Comparison of ENCODE assay signal across 8 cellular contexts in genomic region chr16:11742041-11742535, GRCh38. TPM values are rescaled to one million over a fixed set of nuclear protein-coding genes. Genes with fewer than 3 reads are reported as not detected.
A peak's percentile ranks its signal among the peaks of the same experiment; 100 is the strongest.
DNase-seq lines count a peak whose midpoint lies in the region; ATAC-seq and TF ChIP-seq lines count a peak whose summit lies in the region.

No MANE protein-coding gene starts in this region.

- no peaks in the 10 kb centered on the region for H3K27me3 Mint-ChIP-seq in T-helper 2 cell treated with Interferon-gamma antibody and Interleukin-4, amounts not matched to agents 5 μg/mL and 100 μg/mL, for 36 hours (ENCODE audit: low read depth)
- H3K27me3 Mint-ChIP-seq in central memory CD8-positive, alpha-beta T cell, result no peaks in the 10 kb centered on the region
- H3K27me3 Mint-ChIP-seq in stimulated activated naive B cell treated with anti-CD40 and anti-IgM and Interleukin-4, amounts not matched to agents 10 μg/mL and 1 μg/mL and 100 μg/mL, for 72 hours, result no peaks in the 10 kb centered on the region

- CTCF ChIA-PET in AG04449 (lab: Yijun Ruan, JAX), result interaction anchor here (0.9 to 4.1 kb wide), 5 partner anchors 18 to 345 kb away, joined by 3 to 24 read pairs (median 4); partner anchors contain the start of gene ZC3H7A

- POLR2A ChIA-PET in AG04449 (lab: Yijun Ruan, JAX), result interaction anchor here (0.8 to 2.0 kb wide), 5 partner anchors 18 to 145 kb away, joined by 3 to 23 read pairs (median 3); partner anchors contain the start of gene ZC3H7A

- no peaks in the 10 kb centered on the region for H3K9me3 ChIP-seq in lower lobe of right lung

- peaks cover 18% of the 10 kb centered on the region for H3K36me3 ChIP-seq in lower lobe of right lung

- intact Hi-C loops in lower lobe of right lung (cut with DNase I), result no loop called here

- H3K4me3 ChIP-seq in AG04449 (ENCODE audit: low read depth, low read length), result peak overlapping the region; percentile 85
- H3K4me3 ChIP-seq in lower lobe of right lung, result peak overlapping the region; percentile 93

- H3K4me3 Mint-ChIP-seq in T-helper 2 cell treated with Interferon-gamma antibody and Interleukin-4, amounts not matched to agents 5 μg/mL and 100 μg/mL, for 36 hours, result peak overlapping the region; percentile 98
- H3K4me3 Mint-ChIP-seq in central memory CD8-positive, alpha-beta T cell, result peak overlapping the region; percentile 98
- H3K4me3 Mint-ChIP-seq in stimulated activated naive B cell treated with anti-CD40 and anti-IgM and Interleukin-4, amounts not matched to agents 10 μg/mL and 1 μg/mL and 100 μg/mL, for 72 hours, result peak overlapping the region; percentile 95 to 98

- H3K27me3 ChIP-seq in lower lobe of right lung (ENCODE audit: low read depth), result no peaks in the 10 kb centered on the region

- H3K9me3 Mint-ChIP-seq in T-helper 2 cell treated with Interferon-gamma antibody and Interleukin-4, amounts not matched to agents 5 μg/mL and 100 μg/mL, for 36 hours, result no peaks in the 10 kb centered on the region
- no peaks in the 10 kb centered on the region for H3K9me3 Mint-ChIP-seq in central memory CD8-positive, alpha-beta T cell
- no peaks in the 10 kb centered on the region for H3K9me3 Mint-ChIP-seq in stimulated activated naive B cell treated with anti-CD40 and anti-IgM and Interleukin-4, amounts not matched to agents 10 μg/mL and 1 μg/mL and 100 μg/mL, for 72 hours

- peaks cover 49% of the 10 kb centered on the region for H3K4me1 Mint-ChIP-seq in T-helper 2 cell treated with Interferon-gamma antibody and Interleukin-4, amounts not matched to agents 5 μg/mL and 100 μg/mL, for 36 hours (ENCODE audit: low read depth)
- peaks cover 55% of the 10 kb centered on the region for H3K4me1 Mint-ChIP-seq in central memory CD8-positive, alpha-beta T cell
- H3K4me1 Mint-ChIP-seq in stimulated activated naive B cell treated with anti-CD40 and anti-IgM and Interleukin-4, amounts not matched to agents 10 μg/mL and 1 μg/mL and 100 μg/mL, for 72 hours, result peaks cover 34 to 64% of the 10 kb centered on the region in 2 donors

- H3K36me3 Mint-ChIP-seq in T-helper 2 cell treated with Interferon-gamma antibody and Interleukin-4, amounts not matched to agents 5 μg/mL and 100 μg/mL, for 36 hours (ENCODE audit: low read depth), result peaks cover 34% of the 10 kb centered on the region
- peaks cover 29% of the 10 kb centered on the region for H3K36me3 Mint-ChIP-seq in central memory CD8-positive, alpha-beta T cell (ENCODE audit: insufficient read depth)
- H3K36me3 Mint-ChIP-seq in stimulated activated naive B cell treated with anti-CD40 and anti-IgM and Interleukin-4, amounts not matched to agents 10 μg/mL and 1 μg/mL and 100 μg/mL, for 72 hours, result peaks cover 13 to 24% of the 10 kb centered on the region in 2 donors

- peak overlapping the region; percentile 98 for H3K27ac Mint-ChIP-seq in T-helper 2 cell treated with Interferon-gamma antibody and Interleukin-4, amounts not matched to agents 5 μg/mL and 100 μg/mL, for 36 hours
- peak overlapping the region; percentile 96 for H3K27ac Mint-ChIP-seq in central memory CD8-positive, alpha-beta T cell (ENCODE audit: low read depth)
- peak overlapping the region; percentile 96 for H3K27ac Mint-ChIP-seq in stimulated activated naive B cell treated with anti-CD40 and anti-IgM and Interleukin-4, amounts not matched to agents 10 μg/mL and 1 μg/mL and 100 μg/mL, for 72 hours

- no peak for DNase-seq in AG04449 (ENCODE audit: low read depth, low spot score)
- DNase-seq in T-helper 2 cell treated with Interferon-gamma antibody and Interleukin-4, amounts not matched to agents 5 μg/mL and 100 μg/mL, for 36 hours (ENCODE audit: low spot score), result peak; percentile 47
- DNase-seq in central memory CD8-positive, alpha-beta T cell (ENCODE audit: low spot score in 2 of 2), result peak in 1 of 2 donors; percentile 19
- peak; percentile 76 for DNase-seq in lower lobe of right lung
- peak; percentile 41 for DNase-seq in stimulated activated naive B cell treated with anti-CD40 and anti-IgM and Interleukin-4, amounts not matched to agents 10 μg/mL and 1 μg/mL and 100 μg/mL, for 72 hours
- no peak for DNase-seq in NCI-H2081 (lab: John Stamatoyannopoulos, UW)

- TF ChIP-seq CTCF in AG04449 (IDR thresholded peaks at IDR 0.05; ENCODE audit: insufficient read depth, low read length, missing control alignments), result no peak
- TF ChIP-seq CTCF in lower lobe of right lung (IDR thresholded peaks at IDR 0.05), result no peak

- peaks cover 46% of the 10 kb centered on the region for H3K4me1 ChIP-seq in lower lobe of right lung

- ATAC-seq in GM19025 (IDR thresholded peaks at IDR 0.05; ENCODE audit: low read depth, unreplicated experiment) (peak; percentile 17), HG03196 (IDR thresholded peaks at IDR 0.05; ENCODE audit: unreplicated experiment) (peak; percentile 31), lower lobe of right lung (peak; percentile 39 to 52)
- ATAC-seq in central memory CD8-positive, alpha-beta T cell (replicated peaks; ENCODE audit: extremely low read depth, poor library complexity, severe bottlenecking), result peak; percentile 29
- peak; percentile 57 to 59 for ATAC-seq in stimulated activated naive B cell treated with anti-CD40 and anti-IgM and Interleukin-4, amounts not matched to agents 10 μg/mL and 1 μg/mL and 100 μg/mL, for 72 hours (replicated peaks)

- peak overlapping the region; percentile 99 for H3K27ac ChIP-seq in lower lobe of right lung

RNA-seq across cellular contexts. Expression of gene TXNDC11, which starts 0.6 kb away (rescaled TPM):
- total RNA-seq in lower lobe of right lung, result 88.2 TPM

RNA-seq across cellular contexts. Expression of gene ZC3H7A, which starts 55.0 kb away (rescaled TPM):
- total RNA-seq in lower lobe of right lung, result 66.3 TPM

Comparison
In these comparisons a context has a peak if more than half of its experiments do, and no peak if none do; other contexts are left out.
1. DNase-seq: peak in T-helper 2 cell treated with Interferon-gamma antibody and Interleukin-4, amounts not matched to agents 5 μg/mL and 100 μg/mL, for 36 hours (single experiment), lower lobe of right lung (single experiment) and stimulated activated naive B cell treated with anti-CD40 and anti-IgM and Interleukin-4, amounts not matched to agents 10 μg/mL and 1 μg/mL and 100 μg/mL, for 72 hours (single experiment); none in AG04449 (single experiment) and NCI-H2081 (0 of 2).
2. Peak in every context shown above with its lines, with median percentiles within 50 percentile points of each other: ATAC-seq, H3K27ac Mint-ChIP-seq and H3K4me3 Mint-ChIP-seq.